Comparison of ENCODE assay signal across 15 cellular contexts in genomic region chr2:143529118-143529720, GRCh38.
A peak's percentile ranks its signal among the peaks of the same experiment; 100 is the strongest.
DNase-seq lines count a peak whose midpoint lies in the region; ATAC-seq, FAIRE-seq and TF ChIP-seq lines count a peak whose summit lies in the region.
"Had no signal": no experiment of that assay in that cellular context is flagged by ENCODE, and none has a peak within 500 bp of the region (broad histone marks: within the 10 kb centered on the region; RNA-seq: fewer than 3 reads in every experiment).

No MANE protein-coding gene starts in this region.

- H2BK15ac ChIP-seq in H9 (ENCODE audit: low read depth, low read length) = no peak overlapping the region

- H2BK12ac ChIP-seq in H9 (ENCODE audit: insufficient read length, low read depth, low read length) = no peak overlapping the region

- H3K27me3 ChIP-seq in H9 (ENCODE audit: insufficient read depth, low read length) = no peaks in the 10 kb centered on the region
- H3K27me3 ChIP-seq in Caco-2 (replicated peaks; ENCODE audit: control insufficient read depth, insufficient read depth, low read length) = no peaks in the 10 kb centered on the region
- H3K27me3 ChIP-seq in right cardiac atrium (ENCODE audit: control insufficient read depth, insufficient read depth) = no peaks in the 10 kb centered on the region
- H3K27me3 ChIP-seq: heart right ventricle, spleen, transverse colon had no signal

- H3K36me3 ChIP-seq in Caco-2 (ENCODE audit: control insufficient read depth, insufficient read depth, low read length) = no peaks in the 10 kb centered on the region
- H3K36me3 ChIP-seq: heart right ventricle, lower lobe of right lung, transverse colon had no signal

- peak; percentile 81 for FAIRE-seq in D721Med (lab: Jason Lieb, UNC)

- H2BK20ac ChIP-seq in H9 (ENCODE audit: low read depth, low read length, poor library complexity, severe bottlenecking) = no peak overlapping the region

- H3K27ac ChIP-seq in H9 (ENCODE audit: insufficient read length, low read depth, low read length) (no peak overlapping the region), right cardiac atrium (ENCODE audit: low read length) (no peak overlapping the region)
- H3K27ac ChIP-seq: heart right ventricle, lower lobe of right lung, spleen had no signal

- no peaks in the 10 kb centered on the region for H3K79me1 ChIP-seq in H9 (ENCODE audit: insufficient read depth, low read depth, low read length, poor library complexity, severe bottlenecking)

- no TSS peak for BruUV-seq in Caco-2 (replicated peaks; lab: Mats Ljungman, UMichigan)

- no peak overlapping the region for H4K91ac ChIP-seq in H9 (ENCODE audit: insufficient read length, low read depth, low read length)

- no peak overlapping the region for H3K56ac ChIP-seq in H9 (ENCODE audit: insufficient read length, low read depth, low read length)

- H2BK5ac ChIP-seq in H9 (ENCODE audit: insufficient read length, low read length) = no peak overlapping the region

- H3K23ac ChIP-seq in H9 (ENCODE audit: insufficient read length, low read depth, low read length) = no peak overlapping the region

- no peak overlapping the region for H2AFZ ChIP-seq in H9 (ENCODE audit: low read length)

- H3K4me1 Mint-ChIP-seq in H9 (peaks cover 9 to 14% of the 10 kb centered on the region in 2 experiments), Caco-2 (ENCODE audit: low read depth, unreplicated experiment) (no peaks in the 10 kb centered on the region)
- peaks cover 28% of the 10 kb centered on the region for H3K4me1 Mint-ChIP-seq in activated T-helper 1 cell treated with anti-CD3 and anti-CD28 coated beads, Interleukin-12 subunit alpha, Interleukin-12 subunit beta, Interleukin-2, Interleukin-4 antibody, amounts not matched to agents 30 ng/mL and 10 ng/mL and 1 ng/mL, durations not matched to agents 14 hours and 24 hours and 36 hours (ENCODE audit: low read depth)
- peaks cover 22 to 38% (median 35%) of the 10 kb centered on the region in 4 donors for H3K4me1 Mint-ChIP-seq in naive thymus-derived CD8-positive, alpha-beta T cell

- no peaks in the 10 kb centered on the region for H3K79me2 ChIP-seq in H9 (ENCODE audit: insufficient read depth, low read length)

- no peak overlapping the region for H4K8ac ChIP-seq in H9 (replicated peaks; ENCODE audit: insufficient read length, low read depth, low read length)

- no peak overlapping the region for H3K4me3 Mint-ChIP-seq in H9
- no peak overlapping the region for H3K4me3 Mint-ChIP-seq in activated T-helper 1 cell treated with anti-CD3 and anti-CD28 coated beads, Interleukin-12 subunit alpha, Interleukin-12 subunit beta, Interleukin-2, Interleukin-4 antibody, amounts not matched to agents 30 ng/mL and 10 ng/mL and 1 ng/mL, durations not matched to agents 14 hours and 24 hours and 36 hours
- peak overlapping the region in 1 of 10 donors; percentile 16 for H3K4me3 Mint-ChIP-seq in naive thymus-derived CD8-positive, alpha-beta T cell
- no peak overlapping the region for H3K4me3 Mint-ChIP-seq in Caco-2 (ENCODE audit: unreplicated experiment)

- H3K27ac Mint-ChIP-seq in H9 = no peak overlapping the region; a peak in 1 of 7 replicates
- peak overlapping the region; percentile 6 for H3K27ac Mint-ChIP-seq in activated T-helper 1 cell treated with anti-CD3 and anti-CD28 coated beads, Interleukin-12 subunit alpha, Interleukin-12 subunit beta, Interleukin-2, Interleukin-4 antibody, amounts not matched to agents 30 ng/mL and 10 ng/mL and 1 ng/mL, durations not matched to agents 14 hours and 24 hours and 36 hours
- peak overlapping the region in 9 of 10 donors; percentile 2 to 79 (median 35) for H3K27ac Mint-ChIP-seq in naive thymus-derived CD8-positive, alpha-beta T cell
- H3K27ac Mint-ChIP-seq in Caco-2 (ENCODE audit: unreplicated experiment) = no peak overlapping the region

- H3K9me3 ChIP-seq in H9 (ENCODE audit: control insufficient read depth, low read depth, low read length) (no peaks in the 10 kb centered on the region), Caco-2 (no peaks in the 10 kb centered on the region), right cardiac atrium (ENCODE audit: control insufficient read depth, low read length) (no peaks in the 10 kb centered on the region)
- H3K9me3 ChIP-seq: heart right ventricle, lower lobe of right lung, spleen, transverse colon had no signal

- H3K9me3 Mint-ChIP-seq in H9 (no peaks in the 10 kb centered on the region), Caco-2 (ENCODE audit: unreplicated experiment) (no peaks in the 10 kb centered on the region)
- no peaks in the 10 kb centered on the region for H3K9me3 Mint-ChIP-seq in activated T-helper 1 cell treated with anti-CD3 and anti-CD28 coated beads, Interleukin-12 subunit alpha, Interleukin-12 subunit beta, Interleukin-2, Interleukin-4 antibody, amounts not matched to agents 30 ng/mL and 10 ng/mL and 1 ng/mL, durations not matched to agents 14 hours and 24 hours and 36 hours
- peaks cover 0 to 11% (median 3%) of the 10 kb centered on the region in 9 donors for H3K9me3 Mint-ChIP-seq in naive thymus-derived CD8-positive, alpha-beta T cell

- H3K4ac ChIP-seq in H9 (ENCODE audit: low read depth, low read length) = no peak overlapping the region

- ATAC-seq in naive thymus-derived CD8-positive, alpha-beta T cell = no peak
- no peak for ATAC-seq in right cardiac atrium
- ATAC-seq: heart right ventricle, lower lobe of right lung had no signal

- DNase-seq in D721Med (ENCODE audit: insufficient read length, low spot score) (no peak), H9 (no peak), Caco-2 (no peak), right cardiac atrium (no peak), MV-4-11 (lab: John Stamatoyannopoulos, UW) (no peak)
- no peak for DNase-seq in activated T-helper 1 cell treated with anti-CD3 and anti-CD28 coated beads, Interleukin-12 subunit alpha, Interleukin-12 subunit beta, Interleukin-2, Interleukin-4 antibody, amounts not matched to agents 30 ng/mL and 10 ng/mL and 1 ng/mL, durations not matched to agents 14 hours and 24 hours and 36 hours (ENCODE audit: low spot score)
- no peak for DNase-seq in naive thymus-derived CD8-positive, alpha-beta T cell
- DNase-seq: DMS79; effector CD8-positive, alpha-beta T cell; heart right ventricle; lower lobe of right lung; NCI-H1694; NCI-H446; spleen; transverse colon had no signal

- H2AK5ac ChIP-seq in H9 (ENCODE audit: insufficient read length, low read length) = no peak overlapping the region

- no peak for TF ChIP-seq CTCF in D721Med (IDR thresholded peaks at IDR 0.05; ENCODE audit: insufficient read depth, missing control alignments)
- TF ChIP-seq CTCF in H9 (conservative IDR thresholded peaks at IDR 0.05) = no peak
- TF ChIP-seq CTCF in Caco-2 (IDR thresholded peaks at IDR 0.05; ENCODE audit: insufficient read depth in 1 of 2, low read depth in 1 of 2, low read length in 1 of 2, severe bottlenecking in 1 of 2, unreplicated experiment in 1 of 2) = no peak

- no peaks in the 10 kb centered on the region for H3K23me2 ChIP-seq in H9 (ENCODE audit: insufficient read length, low read depth, low read length, poor library complexity, severe bottlenecking)

- H3K9ac ChIP-seq in H9 (ENCODE audit: extremely low read depth, insufficient read length, low read length) = no peak overlapping the region

- WGBS in H9 (ENCODE audit: extremely low coverage, insufficient read length, low lambda C conversion rate) = no CpG with 5 or more reads among the region's 1 CpG
- 97% methylated on average over 1 of the region's 1 CpG for WGBS in right cardiac atrium

- no peak overlapping the region for H2BK120ac ChIP-seq in H9 (ENCODE audit: low read depth, low read length, poor library complexity, severe bottlenecking)

- CTCF ChIA-PET in Caco-2 (lab: Charles Lee) = no interaction called here

- H3K4me1 ChIP-seq in H9 (ENCODE audit: insufficient read depth, low read length) (no peaks in the 10 kb centered on the region), Caco-2 (0 out of 2 replicates have a peak, but pooled peaks cover under 1% of the 10 kb centered on the region), right cardiac atrium (ENCODE audit: control insufficient read depth, insufficient read depth, low read length) (no peaks in the 10 kb centered on the region)

- no peak overlapping the region for H3K4me3 ChIP-seq in Caco-2 (ENCODE audit: low read depth, low read length)
- H3K4me3 ChIP-seq in right cardiac atrium (ENCODE audit: low read length) = no peak overlapping the region
- H3K4me3 ChIP-seq: heart right ventricle, lower lobe of right lung, spleen, transverse colon had no signal

- intact Hi-C loops in activated T-helper 1 cell treated with anti-CD3 and anti-CD28 coated beads, Interleukin-12 subunit alpha, Interleukin-12 subunit beta, Interleukin-2, Interleukin-4 antibody, amounts not matched to agents 30 ng/mL and 10 ng/mL and 1 ng/mL, durations not matched to agents 14 hours and 24 hours and 36 hours (cut with micrococcal nuclease) = no loop called here
- intact Hi-C loops in Caco-2 (cut with micrococcal nuclease; ENCODE audit: unreplicated experiment) (no loop called here), right cardiac atrium (cut with DNase I) (no loop called here)

- no peaks in the 10 kb centered on the region for H3K36me3 Mint-ChIP-seq in H9 (ENCODE audit: insufficient read depth in 1 of 3, low read depth in 3 of 3)
- peaks cover 27% of the 10 kb centered on the region for H3K36me3 Mint-ChIP-seq in activated T-helper 1 cell treated with anti-CD3 and anti-CD28 coated beads, Interleukin-12 subunit alpha, Interleukin-12 subunit beta, Interleukin-2, Interleukin-4 antibody, amounts not matched to agents 30 ng/mL and 10 ng/mL and 1 ng/mL, durations not matched to agents 14 hours and 24 hours and 36 hours (ENCODE audit: low read depth)
- H3K36me3 Mint-ChIP-seq in naive thymus-derived CD8-positive, alpha-beta T cell = peaks cover 28 to 60% (median 44%) of the 10 kb centered on the region in 3 donors
- no peaks in the 10 kb centered on the region for H3K36me3 Mint-ChIP-seq in Caco-2 (ENCODE audit: insufficient read depth, unreplicated experiment)

- no peaks in the 10 kb centered on the region for H4K20me1 ChIP-seq in H9 (ENCODE audit: control insufficient read depth, insufficient read depth, insufficient read length)

- no peak overlapping the region for H3K14ac ChIP-seq in H9 (ENCODE audit: insufficient read depth, low read length)

- POLR2A ChIA-PET in naive thymus-derived CD8-positive, alpha-beta T cell (lab: Charles Lee) = no interaction called here
- POLR2A ChIA-PET in Caco-2 (lab: Charles Lee) = no interaction called here

- peak overlapping the region; percentile 17 for H3T11ph ChIP-seq in H9 (ENCODE audit: low read length)

- H3K27me3 Mint-ChIP-seq in H9 (ENCODE audit: low read depth) (no peaks in the 10 kb centered on the region), Caco-2 (ENCODE audit: insufficient read depth, unreplicated experiment) (peaks cover 4% of the 10 kb centered on the region)
- H3K27me3 Mint-ChIP-seq in activated T-helper 1 cell treated with anti-CD3 and anti-CD28 coated beads, Interleukin-12 subunit alpha, Interleukin-12 subunit beta, Interleukin-2, Interleukin-4 antibody, amounts not matched to agents 30 ng/mL and 10 ng/mL and 1 ng/mL, durations not matched to agents 14 hours and 24 hours and 36 hours (ENCODE audit: insufficient read depth) = no peaks in the 10 kb centered on the region
- H3K27me3 Mint-ChIP-seq in naive thymus-derived CD8-positive, alpha-beta T cell = no peaks in the 10 kb centered on the region

- no peak overlapping the region for H3K4me2 ChIP-seq in H9 (ENCODE audit: insufficient read depth, insufficient read length, low read length)

- no peak overlapping the region for H4K5ac ChIP-seq in H9 (ENCODE audit: insufficient read length, low read depth, low read length)

- H3K18ac ChIP-seq in H9 (ENCODE audit: insufficient read length, low read depth, low read length) = no peak overlapping the region

Comparison
In these comparisons a context has a peak if more than half of its experiments do, and no peak if none do; other contexts are left out.
1. H3K27ac Mint-ChIP-seq: peak in activated T-helper 1 cell treated with anti-CD3 and anti-CD28 coated beads, Interleukin-12 subunit alpha, Interleukin-12 subunit beta, Interleukin-2, Interleukin-4 antibody, amounts not matched to agents 30 ng/mL and 10 ng/mL and 1 ng/mL, durations not matched to agents 14 hours and 24 hours and 36 hours (single experiment) and naive thymus-derived CD8-positive, alpha-beta T cell (9 of 10); none in H9 (0 of 3) and Caco-2 (single experiment).